In genomic region chr3:182620715-182621434, GRCh38 we compare ENCODE assay signal across 21 cellular contexts.
DNase-seq lines count a peak whose midpoint lies in the region; ATAC-seq and TF ChIP-seq lines count a peak whose summit lies in the region.
"Had no signal": no experiment of that assay in that cellular context is flagged by ENCODE, and none has a peak within 500 bp of the region (broad histone marks: within the 10 kb centered on the region; RNA-seq: fewer than 3 reads in every experiment).

No MANE protein-coding gene starts in this region.

- no peak for DNase-seq in mammary epithelial cell
- DNase-seq in MCF 10A (ENCODE audit: unreplicated experiment): no peak
- DNase-seq in foreskin keratinocyte: no peak
- no peak for DNase-seq in neural crest cell (ENCODE audit: low read depth, low spot score)
- no peak for DNase-seq in chondrocyte (ENCODE audit: low spot score)
- no peak for DNase-seq in AG08396 (ENCODE audit: low spot score)
- no peak for DNase-seq in erythroblast (lab: John Stamatoyannopoulos, UW)
- DNase-seq: BE2C; CD4-positive, CD25-positive, alpha-beta regulatory T cell; H7; KBM-7; MG63; NCI-H1417; NCI-H1694; NCI-H446 treated with DMSO at 0.1 percent for 48 hours; NCI-H526; NK-92 treated with Interleukin-12 subunit alpha and Interleukin-12 subunit beta, amount 100 ng/mL, for 24 hours; PC-9; Right ventricle myocardium superior had no signal

- CTCF ChIA-PET in mammary epithelial cell (lab: Charles Lee; ENCODE audit: low non-redundant PET) (interaction anchor here (0.7 kb wide), 1 partner anchor 455 kb away, joined by 3 read pairs; no protein-coding TSS in a partner anchor), MCF 10A (lab: Yijun Ruan, JAX) (interaction anchor here (0.5 to 2.3 kb wide), 6 partner anchors 12 to 915 kb away, joined by 3 to 13 read pairs (median 4); no protein-coding TSS in a partner anchor)

- H3K27ac ChIP-seq in mammary epithelial cell (ENCODE audit: insufficient read depth, low read depth, low read length) (no peak overlapping the region), foreskin keratinocyte (peak overlapping the region; percentile 93)
- H3K27ac ChIP-seq: 22Rv1, PC-9, SJSA1 had no signal

- H3K27me3 ChIP-seq in mammary epithelial cell (ENCODE audit: insufficient read depth, low read length) (no peaks in the 10 kb centered on the region), foreskin keratinocyte (no peaks in the 10 kb centered on the region)
- H3K27me3 ChIP-seq: BE2C, SJSA1 had no signal

- no peak for ATAC-seq in foreskin keratinocyte

- H3K4me1 ChIP-seq in mammary epithelial cell (ENCODE audit: insufficient read depth, low read length) (peaks cover 18% of the 10 kb centered on the region), foreskin keratinocyte (peaks cover 35% of the 10 kb centered on the region)
- H3K4me1 ChIP-seq: BE2C had no signal

- TF ChIP-seq CTCF in mammary epithelial cell (conservative IDR thresholded peaks at IDR 0.05 in 1 of 2, IDR thresholded peaks at IDR 0.05 in 1 of 2; ENCODE audit: extremely low read depth in 1 of 2, insufficient read depth in 1 of 2, low read depth in 1 of 2, low read length in 2 of 2) (no peak), MCF 10A (IDR thresholded peaks at IDR 0.05; ENCODE audit: unreplicated experiment) (no peak), foreskin keratinocyte (conservative IDR thresholded peaks at IDR 0.05) (no peak), neural crest cell (conservative IDR thresholded peaks at IDR 0.05) (no peak), chondrocyte (IDR thresholded peaks at IDR 0.05) (no peak)

- BruUV-seq in mammary epithelial cell (replicated peaks; lab: Mats Ljungman, UMichigan) (TSS peak; percentile 97), MCF 10A (replicated peaks; lab: Mats Ljungman, UMichigan) (no TSS peak)

- H3K36me3 Mint-ChIP-seq in MCF 10A (ENCODE audit: insufficient read depth, unreplicated experiment): no peaks in the 10 kb centered on the region
- peaks cover 5% of the 10 kb centered on the region for H3K36me3 Mint-ChIP-seq in neural crest cell (ENCODE audit: low read depth)
- no peaks in the 10 kb centered on the region for H3K36me3 Mint-ChIP-seq in chondrocyte (ENCODE audit: low read depth)
- H3K36me3 Mint-ChIP-seq: CD4-positive, CD25-positive, alpha-beta regulatory T cell had no signal

- no peaks in the 10 kb centered on the region for H3K79me2 ChIP-seq in mammary epithelial cell (ENCODE audit: insufficient read depth, low read length)

- H3K4me3 Mint-ChIP-seq in MCF 10A (ENCODE audit: unreplicated experiment) (no peak overlapping the region), neural crest cell (no peak overlapping the region), chondrocyte (ENCODE audit: unreplicated experiment) (no peak overlapping the region)
- H3K4me3 Mint-ChIP-seq: CD4-positive, CD25-positive, alpha-beta regulatory T cell had no signal

- no peak overlapping the region for H3K4me3 ChIP-seq in mammary epithelial cell (replicated peaks in 1 of 3; ENCODE audit: insufficient read depth in 1 of 3, low read depth in 2 of 3, low read length in 3 of 3)
- H3K4me3 ChIP-seq: MG63, PC-9, SJSA1 had no signal

- no peak overlapping the region for H3K4me2 ChIP-seq in mammary epithelial cell (ENCODE audit: insufficient read depth, low read depth, low read length)
- H3K4me2 ChIP-seq: PC-9 had no signal

- no peaks in the 10 kb centered on the region for H3K9me3 ChIP-seq in mammary epithelial cell (replicated peaks; ENCODE audit: insufficient read depth, low read length)
- H3K9me3 ChIP-seq: BE2C, MG63, SJSA1 had no signal

- peaks cover 30% of the 10 kb centered on the region for H3K4me1 Mint-ChIP-seq in MCF 10A (ENCODE audit: insufficient read depth, unreplicated experiment)
- H3K4me1 Mint-ChIP-seq in neural crest cell: peaks cover 33% of the 10 kb centered on the region
- no peaks in the 10 kb centered on the region for H3K4me1 Mint-ChIP-seq in chondrocyte (ENCODE audit: low read depth)
- H3K4me1 Mint-ChIP-seq: CD4-positive, CD25-positive, alpha-beta regulatory T cell had no signal

- no peak for TF ChIP-seq POLR2A in erythroblast (IDR thresholded peaks at IDR 0.05; ENCODE audit: low read length)

- intact Hi-C loops in mammary epithelial cell (cut with micrococcal nuclease): no loop called here
- intact Hi-C loops in MCF 10A (cut with micrococcal nuclease): no loop called here

- no peak overlapping the region for H3K9ac ChIP-seq in mammary epithelial cell (ENCODE audit: insufficient read depth, low read length)

- no peaks in the 10 kb centered on the region for H3K36me3 ChIP-seq in mammary epithelial cell (ENCODE audit: insufficient read depth, low read length)
- H3K36me3 ChIP-seq: BE2C, MG63, SJSA1 had no signal

- POLR2A ChIA-PET in MCF 10A (lab: Yijun Ruan, JAX): no interaction called here

- dilution Hi-C loops in mammary epithelial cell (cut with HindIII; ENCODE audit: low sequenced_read_pairs): no loop called here

- H4K20me1 ChIP-seq in mammary epithelial cell (ENCODE audit: insufficient read depth, low read length): no peaks in the 10 kb centered on the region

- in situ Hi-C loops in mammary epithelial cell (cut with MboI; ENCODE audit: low sequenced_read_pairs in 2 of 2): no loop called here

- H3K27me3 Mint-ChIP-seq in MCF 10A (ENCODE audit: insufficient read depth, unreplicated experiment) (no peaks in the 10 kb centered on the region), neural crest cell (ENCODE audit: low read depth) (no peaks in the 10 kb centered on the region), chondrocyte (ENCODE audit: low read depth) (peaks cover 10% of the 10 kb centered on the region)

- peaks cover 12% of the 10 kb centered on the region for H3K9me3 Mint-ChIP-seq in MCF 10A (ENCODE audit: unreplicated experiment)
- H3K9me3 Mint-ChIP-seq in neural crest cell: peaks cover 11% of the 10 kb centered on the region
- peaks cover 9% of the 10 kb centered on the region for H3K9me3 Mint-ChIP-seq in chondrocyte (ENCODE audit: low read depth)

- H2AFZ ChIP-seq in mammary epithelial cell (ENCODE audit: low read depth, low read length): no peak overlapping the region
- H2AFZ ChIP-seq: PC-9 had no signal

- H3K27ac Mint-ChIP-seq in MCF 10A (ENCODE audit: low read depth, unreplicated experiment) (no peak overlapping the region), neural crest cell (ENCODE audit: unreplicated experiment) (peak overlapping the region; percentile 11), chondrocyte (ENCODE audit: unreplicated experiment) (no peak overlapping the region)
- H3K27ac Mint-ChIP-seq: CD4-positive, CD25-positive, alpha-beta regulatory T cell had no signal
